Comparison of ENCODE assay signal across 14 cellular contexts in genomic region chr12:113071063-113071426, GRCh38. TPM values are rescaled to one million over a fixed set of nuclear protein-coding genes. Genes with fewer than 3 reads are reported as not detected.
DNase-seq lines count a peak whose midpoint lies in the region; ATAC-seq, FAIRE-seq and TF ChIP-seq lines count a peak whose summit lies in the region.
"Had no signal": no experiment of that assay in that cellular context is flagged by ENCODE, and none has a peak within 500 bp of the region (broad histone marks: within the 10 kb centered on the region; RNA-seq: fewer than 3 reads in every experiment).

No MANE protein-coding gene starts in this region.

- H3K9me3 Mint-ChIP-seq in activated naive CD4-positive, alpha-beta T cell treated with anti-CD3 and anti-CD28 coated beads, Interleukin-2, amount 50 U/mL, for 72 hours: no peaks in the 10 kb centered on the region
- no peaks in the 10 kb centered on the region for H3K9me3 Mint-ChIP-seq in astrocyte (ENCODE audit: unreplicated experiment)

- POLR2A ChIA-PET in HEK293T (lab: Yijun Ruan, JAX): interaction anchor here (1.5 kb wide), 1 partner anchor 9 kb away, joined by 4 read pairs; no protein-coding TSS in a partner anchor

- peaks cover 13% of the 10 kb centered on the region for H3K27me3 ChIP-seq in astrocyte (ENCODE audit: insufficient read depth, low read length)
- no peaks in the 10 kb centered on the region for H3K27me3 ChIP-seq in right lobe of liver
- H3K27me3 ChIP-seq in thyroid gland: no peaks in the 10 kb centered on the region
- H3K27me3 ChIP-seq: upper lobe of right lung had no signal

- H2AFZ ChIP-seq in astrocyte (ENCODE audit: low read depth, low read length): no peak overlapping the region

- peaks cover 54% of the 10 kb centered on the region for H3K27me3 Mint-ChIP-seq in astrocyte (ENCODE audit: low read depth, unreplicated experiment)

- WGBS in right lobe of liver (ENCODE audit: insufficient coverage, low coverage, low lambda C conversion rate, missing lambda C conversion rate): 67% methylated on average over 3 of the region's 3 CpGs
- 74 to 85% methylated on average over 3 of the region's 3 CpGs for WGBS in thyroid gland, 2 donors

- H3K4me3 ChIP-seq in astrocyte (ENCODE audit: insufficient read depth, low read depth, low read length) (no peak overlapping the region), right lobe of liver (peak overlapping the region in 1 of 3 donors; percentile 0), thyroid gland (replicated peaks in 1 of 3) (no peak overlapping the region)
- H3K4me3 ChIP-seq: cardiac muscle cell, SK-N-MC, upper lobe of right lung had no signal

- H3K4me1 Mint-ChIP-seq in astrocyte (ENCODE audit: low read depth, unreplicated experiment): peaks cover 4% of the 10 kb centered on the region

- no peak overlapping the region for H3K4me3 Mint-ChIP-seq in astrocyte (ENCODE audit: unreplicated experiment)

- TF ChIP-seq CTCF in astrocyte (IDR thresholded peaks at IDR 0.05; ENCODE audit: insufficient read depth, low read depth, low read length): no peak
- TF ChIP-seq CTCF in right lobe of liver (IDR thresholded peaks at IDR 0.05): no peak
- no peak for TF ChIP-seq CTCF in thyroid gland (IDR thresholded peaks at IDR 0.05)

- H3K4me1 ChIP-seq in astrocyte (ENCODE audit: insufficient read depth, low read length) (no peaks in the 10 kb centered on the region), right lobe of liver (peaks cover 0 to 42% (median 17%) of the 10 kb centered on the region in 4 donors), thyroid gland (peaks cover 0 to 8% of the 10 kb centered on the region in 2 donors)
- H3K4me1 ChIP-seq: upper lobe of right lung had no signal

- CTCF ChIA-PET in HEK293T (lab: Yijun Ruan, JAX): no interaction called here

- no peaks in the 10 kb centered on the region for H4K20me1 ChIP-seq in astrocyte (ENCODE audit: insufficient read depth, low read length)

- no peaks in the 10 kb centered on the region for H3K36me3 Mint-ChIP-seq in activated naive CD4-positive, alpha-beta T cell treated with anti-CD3 and anti-CD28 coated beads, Interleukin-2, amount 50 U/mL, for 72 hours
- H3K36me3 Mint-ChIP-seq in astrocyte (ENCODE audit: low read depth, unreplicated experiment): no peaks in the 10 kb centered on the region

- intact Hi-C loops in right lobe of liver (cut with DNase I): no loop called here
- intact Hi-C loops in thyroid gland (cut with DNase I): no loop called here

- H3K4me2 ChIP-seq in astrocyte (ENCODE audit: low read length): no peak overlapping the region

- no peak for ATAC-seq in activated naive CD4-positive, alpha-beta T cell treated with anti-CD3 and anti-CD28 coated beads, Interleukin-2, amount 50 U/mL, for 72 hours
- ATAC-seq in right lobe of liver (no peak), HG03442 (IDR thresholded peaks at IDR 0.05; ENCODE audit: unreplicated experiment) (no peak), HG03159 (IDR thresholded peaks at IDR 0.05; ENCODE audit: unreplicated experiment) (no peak)

- no peak for FAIRE-seq in astrocyte (lab: Jason Lieb, UNC)

- no peak for DNase-seq in activated naive CD4-positive, alpha-beta T cell treated with anti-CD3 and anti-CD28 coated beads, Interleukin-2, amount 50 U/mL, for 72 hours (ENCODE audit: low spot score in 2 of 2)
- DNase-seq in activated naive CD4-positive, alpha-beta T cell treated with Interleukin-2 at 50 U/mL for 16 hours: no peak
- DNase-seq in astrocyte (ENCODE audit: low read depth) (no peak), right lobe of liver (peak in 1 of 3 donors; percentile 15), thyroid gland (no peak), HEK293T (ENCODE audit: extremely low spot score) (no peak)
- DNase-seq: NK-92 treated with Interleukin-12 subunit alpha and Interleukin-12 subunit beta, amount 100 ng/mL, for 24 hours; stimulated activated CD4-positive, alpha-beta T cell treated with anti-CD3 and anti-CD28 coated beads, Interleukin-12 subunit alpha, Interleukin-12 subunit beta, amount 100 ng/mL, for 4 hours; upper lobe of right lung had no signal

- no peak for TF ChIP-seq POLR2A in right lobe of liver (IDR thresholded peaks at IDR 0.05)
- TF ChIP-seq POLR2A in thyroid gland (IDR thresholded peaks at IDR 0.05): no peak

- peak overlapping the region; percentile 67 to 84 for H3K27ac Mint-ChIP-seq in activated naive CD4-positive, alpha-beta T cell treated with anti-CD3 and anti-CD28 coated beads, Interleukin-2, amount 50 U/mL, for 72 hours
- H3K27ac Mint-ChIP-seq in astrocyte (ENCODE audit: unreplicated experiment): peak overlapping the region; percentile 42

- H3K27ac ChIP-seq in astrocyte (ENCODE audit: low read depth, low read length): no peak overlapping the region
- peak overlapping the region; percentile 72 to 94 (median 87) for H3K27ac ChIP-seq in right lobe of liver
- H3K27ac ChIP-seq in thyroid gland: peak overlapping the region; percentile 40 to 49 (median 49)
- H3K27ac ChIP-seq: cardiac muscle cell, SK-N-MC, upper lobe of right lung had no signal

- no peaks in the 10 kb centered on the region for H3K36me3 ChIP-seq in astrocyte (ENCODE audit: insufficient read depth, low read length)
- H3K36me3 ChIP-seq in right lobe of liver: no peaks in the 10 kb centered on the region
- H3K36me3 ChIP-seq in thyroid gland: no peaks in the 10 kb centered on the region
- H3K36me3 ChIP-seq: cardiac muscle cell, upper lobe of right lung had no signal

- H3K9ac ChIP-seq in astrocyte (ENCODE audit: low read length): no peak overlapping the region

- no peaks in the 10 kb centered on the region for H3K9me3 ChIP-seq in astrocyte (ENCODE audit: insufficient read depth, low read depth, low read length)
- no peaks in the 10 kb centered on the region for H3K9me3 ChIP-seq in right lobe of liver
- no peaks in the 10 kb centered on the region for H3K9me3 ChIP-seq in thyroid gland
- H3K9me3 ChIP-seq: upper lobe of right lung had no signal

- no peaks in the 10 kb centered on the region for H3K79me2 ChIP-seq in astrocyte (ENCODE audit: insufficient read depth, low read length)

TF ChIP-seq in HEK293T, 16 proteins besides CTCF, POLR2A, EP300 and RAD21:
- TF ChIP-seq ZNF384 (IDR thresholded peaks at IDR 0.05) (no peak), SP1 (IDR thresholded peaks at IDR 0.05) (no peak), L3MBTL2 (conservative IDR thresholded peaks at IDR 0.05) (no peak), TARDBP (IDR thresholded peaks at IDR 0.05) (no peak), FOXM1 (IDR thresholded peaks at IDR 0.05; ENCODE audit: borderline replicate concordance) (no peak), ARNT (IDR thresholded peaks at IDR 0.05) (no peak), SUZ12 (IDR thresholded peaks at IDR 0.05) (no peak), NFRKB (IDR thresholded peaks at IDR 0.05) (no peak), CTBP1 (IDR thresholded peaks at IDR 0.05; ENCODE audit: borderline replicate concordance) (no peak), HDGF (IDR thresholded peaks at IDR 0.05; ENCODE audit: borderline replicate concordance) (no peak), FOXA1 (IDR thresholded peaks at IDR 0.05) (no peak), FOXK2 (IDR thresholded peaks at IDR 0.05) (no peak), ELF4 (IDR thresholded peaks at IDR 0.05) (no peak), BHLHE40 (IDR thresholded peaks at IDR 0.05; ENCODE audit: borderline replicate concordance) (no peak), LEF1 (IDR thresholded peaks at IDR 0.05; ENCODE audit: borderline replicate concordance) (no peak), PKNOX1 (IDR thresholded peaks at IDR 0.05) (no peak)
TF ChIP-seq in HEK293T: peak in this region for 0.

RNA-seq across cellular contexts. Expression of gene DTX1, which starts 14.5 kb away (rescaled TPM):
- 10 to 100 TPM in 1 of 2 donors, 1 to 10 TPM in 1; 9.8 to 17.3 TPM for total RNA-seq in activated naive CD4-positive, alpha-beta T cell treated with anti-CD3 and anti-CD28 coated beads, Interleukin-2, amount 50 U/mL, for 72 hours
- total RNA-seq in astrocyte (4.6 and 5.5 TPM in 2 replicates), right lobe of liver (10 to 100 TPM in 5 of 6 experiments, 1 to 10 TPM in 1; 1.4 to 51.2 (median 20.0) TPM), thyroid gland (10 to 100 TPM; 11.5 to 37.1 (median 20.6) TPM)
- total RNA-seq: MCF 10A had no signal
